Comparison of ENCODE assay signal across 28 cellular contexts in genomic region chr2:67579791-67580190, GRCh38.
"Had no signal": no experiment of that assay in that cellular context is flagged by ENCODE, and none has a peak within 500 bp of the region (broad histone marks: within the 10 kb centered on the region; RNA-seq: fewer than 3 reads in every experiment).

No MANE protein-coding gene starts in this region.

- H3K27ac ChIP-seq: cardiac muscle cell, PC-9, SJSA1 had no signal

- ATAC-seq: activated CD8-positive, alpha-beta T cell treated with anti-CD3 and anti-CD28 coated beads for 36 hours; activated T-cell treated with anti-CD3 and anti-CD28 coated beads, Interleukin-2, amount 50 U/mL, for 72 hours; activated T-helper 17 cell treated with anti-CD3 and anti-CD28 coated beads, Interleukin-2, amount 50 U/mL, for 72 hours had no signal

- H3K27me3 ChIP-seq: cardiac muscle cell, SJSA1 had no signal

- DNase-seq: activated CD4-positive, alpha-beta T cell treated with anti-CD3 and anti-CD28 coated beads, Interleukin-2, amount 10 ng/mL, durations not matched to agents 24 days and 14 days; activated CD4-positive, alpha-beta T cell treated with anti-CD3 and anti-CD28 coated beads, Interleukin-2, amount 50 U/mL, for 4 hours; activated CD8-positive, alpha-beta T cell treated with anti-CD3 and anti-CD28 coated beads for 36 hours; activated effector memory CD4-positive, alpha-beta T cell treated with anti-CD3 and anti-CD28 coated beads, Interleukin-2, amount 50 U/mL, for 16 hours; activated naive CD4-positive, alpha-beta T cell; activated naive CD4-positive, alpha-beta T cell treated with anti-CD3 and anti-CD28 coated beads, Interleukin-2, amount 50 U/mL, for 16 hours; activated naive CD8-positive, alpha-beta T cell treated with anti-CD3 and anti-CD28 coated beads for 36 hours; activated T-cell treated with anti-CD3 and anti-CD28 coated beads, Interleukin-2, amount 50 U/mL, for 1 hour; activated T-cell treated with anti-CD3 and anti-CD28 coated beads, Interleukin-2, amount 50 U/mL, for 72 hours; amniotic stem cell; aorta; Karpas-422; MM.1S; MV-4-11; NCI-H1092; NCI-H1436 treated with DMSO at 0.1 percent for 48 hours; NCI-H1694 treated with DMSO at 0.1 percent for 48 hours; NCI-H2029; NCI-H510A; NCI-H526; NCI-H748 treated with DMSO at 0.1 percent for 48 hours; NK-92 treated with Interleukin-12 subunit alpha and Interleukin-12 subunit beta, amount 100 ng/mL, for 24 hours; PC-9; Right ventricle myocardium superior; SK-N-SH had no signal

- H3K4me2 ChIP-seq: PC-9, SK-N-SH had no signal

- H2AFZ ChIP-seq: PC-9 had no signal

- H3K4me3 ChIP-seq: cardiac muscle cell, PC-9, SJSA1 had no signal

- H3K4me1 ChIP-seq: SJSA1 had no signal

- H3K36me3 ChIP-seq: cardiac muscle cell, SJSA1 had no signal

- H3K9ac ChIP-seq: SK-N-SH had no signal
